18 cellular contexts compared by ENCODE assay signal in the genomic region with DNA sequence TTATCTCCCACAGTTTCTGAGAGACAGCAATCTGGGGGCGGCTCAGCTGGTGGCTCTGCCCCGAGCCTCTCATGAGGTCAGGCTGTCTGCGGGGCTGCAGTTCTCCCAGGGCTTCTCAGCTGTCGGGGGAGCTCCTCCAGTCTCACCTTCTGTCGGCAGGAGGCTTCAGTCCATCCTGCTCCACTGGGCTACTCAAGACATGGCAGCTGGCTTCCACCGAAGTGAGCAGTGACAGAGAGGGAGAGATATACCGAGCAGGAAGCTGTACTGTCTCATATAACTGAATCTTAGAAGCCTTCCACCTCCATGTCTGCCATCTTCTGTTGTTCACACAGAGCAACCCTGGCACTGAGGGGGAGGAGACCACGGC.
DNase-seq lines count a peak whose midpoint lies in the region; ATAC-seq and TF ChIP-seq lines count a peak whose summit lies in the region.
"Had no signal": no experiment of that assay in that cellular context is flagged by ENCODE, and none has a peak within 500 bp of the region (broad histone marks: within the 10 kb centered on the region; RNA-seq: fewer than 3 reads in every experiment).

No MANE protein-coding gene starts in this region.

- no peak for ATAC-seq in CD8-positive, alpha-beta T cell
- ATAC-seq: esophagus mucosa had no signal

- 0 out of 2 replicates have a peak overlapping the region, but pooled peaks have one; percentile 12 for H3K9ac ChIP-seq in BLaER1

- H3K27me3 ChIP-seq in BLaER1: no peaks in the 10 kb centered on the region
- no peaks in the 10 kb centered on the region for H3K27me3 ChIP-seq in CD8-positive, alpha-beta T cell (ENCODE audit: insufficient read depth, low read length)
- H3K27me3 ChIP-seq in WERI-Rb-1 (ENCODE audit: insufficient read depth, low read depth, severe bottlenecking): no peaks in the 10 kb centered on the region
- H3K27me3 ChIP-seq: heart left ventricle had no signal

- H3K4me1 ChIP-seq in BLaER1: peaks cover 12% of the 10 kb centered on the region
- H3K4me1 ChIP-seq in CD8-positive, alpha-beta T cell (ENCODE audit: insufficient read depth, low read length): no peaks in the 10 kb centered on the region
- H3K4me1 ChIP-seq: prostate gland had no signal

- TF ChIP-seq CTCF in CD8-positive, alpha-beta T cell (IDR thresholded peaks at IDR 0.05): no peak
- TF ChIP-seq CTCF in WERI-Rb-1 (IDR thresholded peaks at IDR 0.05; ENCODE audit: low read depth, low read length) (no peak), mesothelial cell of epicardium (IDR thresholded peaks at IDR 0.05; ENCODE audit: unreplicated experiment) (no peak)

- no peaks in the 10 kb centered on the region for H3K36me3 Mint-ChIP-seq in CD8-positive, alpha-beta T cell
- no peaks in the 10 kb centered on the region for H3K36me3 Mint-ChIP-seq in mesothelial cell of epicardium

- H3K4me2 ChIP-seq in BLaER1: peak overlapping the region; percentile 48

- peaks cover 9% of the 10 kb centered on the region for H3K4me1 Mint-ChIP-seq in CD8-positive, alpha-beta T cell (ENCODE audit: low read depth)
- H3K4me1 Mint-ChIP-seq in mesothelial cell of epicardium: peaks cover 8% of the 10 kb centered on the region

- H3K27ac Mint-ChIP-seq in CD8-positive, alpha-beta T cell: no peak overlapping the region
- peak overlapping the region; percentile 70 for H3K27ac Mint-ChIP-seq in mesothelial cell of epicardium

- H3K4me3 ChIP-seq in BLaER1: no peak overlapping the region
- no peak overlapping the region for H3K4me3 ChIP-seq in CD8-positive, alpha-beta T cell (ENCODE audit: low read depth, low read length)
- H3K4me3 ChIP-seq in WERI-Rb-1 (ENCODE audit: low read depth, low read length): no peak overlapping the region
- H3K4me3 ChIP-seq: heart left ventricle, prostate gland had no signal

- H3K9me3 ChIP-seq in BLaER1 (no peaks in the 10 kb centered on the region), WERI-Rb-1 (ENCODE audit: severe bottlenecking) (no peaks in the 10 kb centered on the region)
- H3K9me3 ChIP-seq in CD8-positive, alpha-beta T cell (ENCODE audit: low read length): no peaks in the 10 kb centered on the region
- H3K9me3 ChIP-seq: heart left ventricle, prostate gland had no signal

- peak overlapping the region; percentile 31; the same call in 1 of the 2 replicates for H3K27ac ChIP-seq in BLaER1
- H3K27ac ChIP-seq in CD8-positive, alpha-beta T cell (ENCODE audit: low read depth, low read length): no peak overlapping the region
- no peak overlapping the region for H3K27ac ChIP-seq in WERI-Rb-1
- H3K27ac ChIP-seq: C4-2B, heart left ventricle, prostate gland had no signal

- no peaks in the 10 kb centered on the region for H3K36me3 ChIP-seq in BLaER1
- no peaks in the 10 kb centered on the region for H3K36me3 ChIP-seq in CD8-positive, alpha-beta T cell (ENCODE audit: insufficient read depth, low read length)
- H3K36me3 ChIP-seq in WERI-Rb-1: no peaks in the 10 kb centered on the region
- H3K36me3 ChIP-seq: heart left ventricle, prostate gland had no signal

- H3K27me3 Mint-ChIP-seq in CD8-positive, alpha-beta T cell (ENCODE audit: low read depth): peaks cover 10% of the 10 kb centered on the region
- peaks cover 3% of the 10 kb centered on the region for H3K27me3 Mint-ChIP-seq in mesothelial cell of epicardium (ENCODE audit: low read depth)

- POLR2A ChIA-PET in CD8-positive, alpha-beta T cell (lab: Charles Lee): no interaction called here

- no peaks in the 10 kb centered on the region for H4K20me1 ChIP-seq in BLaER1

- peak overlapping the region; percentile 19 for H3K4me3 Mint-ChIP-seq in CD8-positive, alpha-beta T cell
- H3K4me3 Mint-ChIP-seq in mesothelial cell of epicardium: peak overlapping the region; percentile 25

- DNase-seq in CD8-positive, alpha-beta T cell: no peak
- DNase-seq in WERI-Rb-1 (peak; percentile 14), mesothelial cell of epicardium (ENCODE audit: low spot score in 2 of 2, unreplicated experiment in 2 of 2) (no peak)
- no peak for DNase-seq in stimulated activated CD4-positive, alpha-beta T cell treated with anti-CD3 and anti-CD28 coated beads, Interleukin-4, amount 100 ng/mL, for 24 hours
- no peak for DNase-seq in activated effector memory CD4-positive, alpha-beta T cell treated with anti-CD3 and anti-CD28 coated beads, Interleukin-2, amount 50 U/mL, for 16 hours
- no peak for DNase-seq in activated CD4-positive, CD25-positive, alpha-beta regulatory T cell treated with anti-CD3 and anti-CD28 coated beads, Interleukin-2, amount 50 U/mL, for 72 hours
- no peak for DNase-seq in activated CD4-positive, CD25-positive, alpha-beta regulatory T cell (lab: John Stamatoyannopoulos, UW)
- DNase-seq: amygdala; cortex of kidney; NCI-H1436; NCI-H345; SHP77 treated with DMSO at 0.1 percent for 48 hours; stimulated activated CD4-positive, alpha-beta T cell treated with anti-CD3 and anti-CD28 coated beads, Interleukin-15, amount 100 ng/mL, for 24 hours had no signal

- intact Hi-C loops in CD8-positive, alpha-beta T cell (cut with DNase I, micrococcal nuclease): no loop called here

- H3K9me3 Mint-ChIP-seq in CD8-positive, alpha-beta T cell: no peaks in the 10 kb centered on the region
- H3K9me3 Mint-ChIP-seq in mesothelial cell of epicardium: no peaks in the 10 kb centered on the region

- CTCF ChIA-PET in CD8-positive, alpha-beta T cell (lab: Charles Lee): no interaction called here
